In genomic region chr15:44207643-44208042, GRCh38 we compare ENCODE assay signal across 18 cellular contexts. TPM values are rescaled to one million over a fixed set of nuclear protein-coding genes. Genes with fewer than 3 reads are reported as not detected.
A peak's percentile ranks its signal among the peaks of the same experiment; 100 is the strongest.
DNase-seq lines count a peak whose midpoint lies in the region; ATAC-seq, FAIRE-seq and TF ChIP-seq lines count a peak whose summit lies in the region.
"Had no signal": no experiment of that assay in that cellular context is flagged by ENCODE, and none has a peak within 500 bp of the region (broad histone marks: within the 10 kb centered on the region; RNA-seq: fewer than 3 reads in every experiment).

No MANE protein-coding gene starts in this region.

- H3K4me3 Mint-ChIP-seq in astrocyte (ENCODE audit: unreplicated experiment), result no peak overlapping the region
- H3K4me3 Mint-ChIP-seq in T-helper 2 cell treated with Interferon-gamma antibody and Interleukin-4, amounts not matched to agents 5 μg/mL and 100 μg/mL, for 36 hours, result no peak overlapping the region
- H3K4me3 Mint-ChIP-seq: activated T-cell treated with anti-CD3 and anti-CD28 coated beads, Interleukin-2, amount 50 U/mL, for 4 hours had no signal

- no peaks in the 10 kb centered on the region for H3K36me3 ChIP-seq in astrocyte (ENCODE audit: insufficient read depth, low read length)
- H3K36me3 ChIP-seq: BE2C, ovary, upper lobe of right lung had no signal

- no peaks in the 10 kb centered on the region for H3K27me3 Mint-ChIP-seq in astrocyte (ENCODE audit: low read depth, unreplicated experiment)
- H3K27me3 Mint-ChIP-seq in T-helper 2 cell treated with Interferon-gamma antibody and Interleukin-4, amounts not matched to agents 5 μg/mL and 100 μg/mL, for 36 hours (ENCODE audit: low read depth), result peaks cover 30% of the 10 kb centered on the region

- H2AFZ ChIP-seq in astrocyte (ENCODE audit: low read depth, low read length), result peak overlapping the region; percentile 12

- ATAC-seq in GM18502 (IDR thresholded peaks at IDR 0.05; ENCODE audit: poor library complexity, unreplicated experiment), result no peak
- ATAC-seq: activated T-cell treated with anti-CD3 and anti-CD28 coated beads, Interleukin-2, amount 50 U/mL, for 4 hours; K562; upper lobe of right lung had no signal

- peak; percentile 65 for DNase-seq in ACHN
- DNase-seq in HS-27A (ENCODE audit: low read depth), result peak; percentile 83
- peak; percentile 89 for DNase-seq in astrocyte (ENCODE audit: low read depth)
- peak; percentile 35 for DNase-seq in hepatic stellate cell (ENCODE audit: low spot score)
- no peak for DNase-seq in activated CD4-positive, alpha-beta T cell treated with anti-CD3 and anti-CD28 coated beads, Interleukin-2, amount 50 U/mL, for 4 hours
- no peak for DNase-seq in T-helper 2 cell treated with Interferon-gamma antibody and Interleukin-4, amounts not matched to agents 5 μg/mL and 100 μg/mL, for 36 hours (ENCODE audit: low spot score)
- DNase-seq in effector CD4-positive, alpha-beta T cell, result no peak
- DNase-seq: activated CD4-positive, alpha-beta T cell treated with anti-CD3 and anti-CD28 coated beads for 1 hour; activated T-cell treated with anti-CD3 and anti-CD28 coated beads, Interleukin-2, amount 50 U/mL, for 4 hours; amygdala; BE2C; NCI-H2029; NK-92 treated with Interleukin-12 subunit alpha and Interleukin-12 subunit beta, amount 100 ng/mL, for 24 hours; ovary; stimulated activated CD8-positive, alpha-beta memory T cell treated with anti-CD3 and anti-CD28 coated beads, Interleukin-4, amount 100 ng/mL, for 48 hours; upper lobe of right lung had no signal

- peak overlapping the region; percentile 49 for H3K27ac ChIP-seq in astrocyte (ENCODE audit: low read depth, low read length)
- H3K27ac ChIP-seq: ovary, upper lobe of right lung had no signal

- H3K36me3 Mint-ChIP-seq in astrocyte (ENCODE audit: low read depth, unreplicated experiment), result no peaks in the 10 kb centered on the region
- no peaks in the 10 kb centered on the region for H3K36me3 Mint-ChIP-seq in T-helper 2 cell treated with Interferon-gamma antibody and Interleukin-4, amounts not matched to agents 5 μg/mL and 100 μg/mL, for 36 hours (ENCODE audit: low read depth)

- no peaks in the 10 kb centered on the region for H3K27me3 ChIP-seq in astrocyte (ENCODE audit: insufficient read depth, low read length)
- H3K27me3 ChIP-seq: BE2C, ovary had no signal

- FAIRE-seq in astrocyte (lab: Jason Lieb, UNC), result peak; percentile 96
- FAIRE-seq: K562 had no signal

- H3K9me3 Mint-ChIP-seq in astrocyte (ENCODE audit: unreplicated experiment), result no peaks in the 10 kb centered on the region
- H3K9me3 Mint-ChIP-seq in T-helper 2 cell treated with Interferon-gamma antibody and Interleukin-4, amounts not matched to agents 5 μg/mL and 100 μg/mL, for 36 hours, result no peaks in the 10 kb centered on the region
- H3K9me3 Mint-ChIP-seq: activated T-cell treated with anti-CD3 and anti-CD28 coated beads, Interleukin-2, amount 50 U/mL, for 4 hours had no signal

- H3K4me1 ChIP-seq in astrocyte (ENCODE audit: insufficient read depth, low read length), result peaks cover 12% of the 10 kb centered on the region
- H3K4me1 ChIP-seq: BE2C, upper lobe of right lung had no signal

- TF ChIP-seq CTCF in astrocyte (IDR thresholded peaks at IDR 0.05; ENCODE audit: insufficient read depth, low read depth, low read length), result no peak

- in situ Hi-C loops in ACHN (cut with HindIII; ENCODE audit: low pct_ligation_motif_present, low pct_unique_long_range_greater_than_20kb, low sequenced_read_pairs), result no loop called here

- H4K20me1 ChIP-seq in astrocyte (ENCODE audit: insufficient read depth, low read length), result no peaks in the 10 kb centered on the region

- peak overlapping the region; percentile 46 for H3K4me2 ChIP-seq in astrocyte (ENCODE audit: low read length)

- H3K27ac Mint-ChIP-seq in astrocyte (ENCODE audit: unreplicated experiment), result peak overlapping the region; percentile 95
- H3K27ac Mint-ChIP-seq in T-helper 2 cell treated with Interferon-gamma antibody and Interleukin-4, amounts not matched to agents 5 μg/mL and 100 μg/mL, for 36 hours, result no peak overlapping the region

- no peaks in the 10 kb centered on the region for H3K79me2 ChIP-seq in astrocyte (ENCODE audit: insufficient read depth, low read length)

- peaks cover 9% of the 10 kb centered on the region for H3K4me1 Mint-ChIP-seq in astrocyte (ENCODE audit: low read depth, unreplicated experiment)
- H3K4me1 Mint-ChIP-seq in T-helper 2 cell treated with Interferon-gamma antibody and Interleukin-4, amounts not matched to agents 5 μg/mL and 100 μg/mL, for 36 hours (ENCODE audit: low read depth), result no peaks in the 10 kb centered on the region

- no peak overlapping the region for H3K9ac ChIP-seq in astrocyte (ENCODE audit: low read length)

- no peaks in the 10 kb centered on the region for H3K9me3 ChIP-seq in astrocyte (ENCODE audit: insufficient read depth, low read depth, low read length)
- H3K9me3 ChIP-seq: BE2C, ovary, upper lobe of right lung had no signal

- H3K4me3 ChIP-seq in astrocyte (ENCODE audit: insufficient read depth, low read depth, low read length), result no peak overlapping the region
- H3K4me3 ChIP-seq: K562, ovary, upper lobe of right lung had no signal

RNA-seq across cellular contexts. Expression of gene FRMD5, which starts 12.6 kb away (rescaled TPM):
- 17.0 and 19.6 TPM in 2 replicates for total RNA-seq in astrocyte
- total RNA-seq: K562 had no signal

Comparison
In these comparisons a context has a peak if more than half of its experiments do, and no peak if none do; other contexts are left out.
1. DNase-seq: peak in ACHN (single experiment), HS-27A (single experiment), astrocyte (single experiment) and hepatic stellate cell (single experiment); none in activated CD4-positive, alpha-beta T cell treated with anti-CD3 and anti-CD28 coated beads, Interleukin-2, amount 50 U/mL, for 4 hours (0 of 2), T-helper 2 cell treated with Interferon-gamma antibody and Interleukin-4, amounts not matched to agents 5 μg/mL and 100 μg/mL, for 36 hours (single experiment) and effector CD4-positive, alpha-beta T cell (single experiment).